Comparison of ENCODE assay signal across 9 cellular contexts in genomic region chr6:26473429-26473757, GRCh38. TPM values are rescaled to one million over a fixed set of nuclear protein-coding genes. Genes with fewer than 3 reads are reported as not detected.
DNase-seq lines count a peak whose midpoint lies in the region; ATAC-seq and TF ChIP-seq lines count a peak whose summit lies in the region.
"Had no signal": no experiment of that assay in that cellular context is flagged by ENCODE, and none has a peak within 500 bp of the region (broad histone marks: within the 10 kb centered on the region; RNA-seq: fewer than 3 reads in every experiment).

No MANE protein-coding gene starts in this region.

- H3K36me3 Mint-ChIP-seq in activated B cell treated with CpG ODN at 0.5 μM for 24 hours (ENCODE audit: low read depth), result peaks cover 31% of the 10 kb centered on the region
- peaks cover 38% of the 10 kb centered on the region for H3K36me3 Mint-ChIP-seq in stimulated activated effector memory CD8-positive, alpha-beta T cell treated with anti-CD3 and anti-CD28 coated beads, Interleukin-12 subunit alpha, Interleukin-12 subunit beta, amount 100 ng/mL, for 72 hours

- no peaks in the 10 kb centered on the region for H3K9me3 ChIP-seq in right cardiac atrium (ENCODE audit: control insufficient read depth, low read length)

- POLR2A ChIA-PET in activated B cell treated with CpG ODN at 0.5 μM for 24 hours (lab: Charles Lee), result interaction anchor here (0.8 to 5.6 kb wide), 27 partner anchors 9 to 1392 kb away, joined by 3 to 60 read pairs (median 9); partner anchors contain the start of genes BTN2A1, BTN2A2, BTN3A3 and HMGN4

- H3K9me3 Mint-ChIP-seq in activated B cell treated with CpG ODN at 0.5 μM for 24 hours, result peaks cover 2% of the 10 kb centered on the region
- peaks cover 10% of the 10 kb centered on the region for H3K9me3 Mint-ChIP-seq in stimulated activated effector memory CD8-positive, alpha-beta T cell treated with anti-CD3 and anti-CD28 coated beads, Interleukin-12 subunit alpha, Interleukin-12 subunit beta, amount 100 ng/mL, for 72 hours

- H3K4me3 Mint-ChIP-seq in activated B cell treated with CpG ODN at 0.5 μM for 24 hours, result peak overlapping the region; percentile 96
- peak overlapping the region; percentile 94 for H3K4me3 Mint-ChIP-seq in stimulated activated effector memory CD8-positive, alpha-beta T cell treated with anti-CD3 and anti-CD28 coated beads, Interleukin-12 subunit alpha, Interleukin-12 subunit beta, amount 100 ng/mL, for 72 hours

- H3K27ac ChIP-seq in right cardiac atrium (ENCODE audit: low read length), result no peak overlapping the region

- peak overlapping the region; percentile 100 for H3K27ac Mint-ChIP-seq in activated B cell treated with CpG ODN at 0.5 μM for 24 hours
- peak overlapping the region; percentile 99 for H3K27ac Mint-ChIP-seq in stimulated activated effector memory CD8-positive, alpha-beta T cell treated with anti-CD3 and anti-CD28 coated beads, Interleukin-12 subunit alpha, Interleukin-12 subunit beta, amount 100 ng/mL, for 72 hours

- DNase-seq in HFF-Myc (ENCODE audit: extremely low read depth, low read depth), result no peak
- no peak for DNase-seq in activated B cell treated with CpG ODN at 0.5 μM for 24 hours
- no peak for DNase-seq in right cardiac atrium
- DNase-seq in stimulated activated effector memory CD8-positive, alpha-beta T cell treated with anti-CD3 and anti-CD28 coated beads, Interleukin-12 subunit alpha, Interleukin-12 subunit beta, amount 100 ng/mL, for 72 hours (ENCODE audit: low spot score in 2 of 2), result no peak
- DNase-seq in activated gamma-delta T cell treated with Interleukin-2 at 50 U/mL for 16 hours, result no peak
- no peak for DNase-seq in germinal center (ENCODE audit: low spot score)
- DNase-seq in NCI-H1105 (lab: John Stamatoyannopoulos, UW), result no peak

- 77% methylated on average over 1 of the region's 1 CpG for WGBS in right cardiac atrium

- H3K4me3 ChIP-seq in HFF-Myc (replicated peaks; ENCODE audit: low read depth, low read length) (peak overlapping the region; percentile 50), right cardiac atrium (ENCODE audit: low read length) (peak overlapping the region; percentile 84)

- ATAC-seq in activated B cell treated with CpG ODN at 0.5 μM for 24 hours (ENCODE audit: low read depth), result no peak
- ATAC-seq in right cardiac atrium, result no peak
- ATAC-seq in stimulated activated effector memory CD8-positive, alpha-beta T cell treated with anti-CD3 and anti-CD28 coated beads, Interleukin-12 subunit alpha, Interleukin-12 subunit beta, amount 100 ng/mL, for 72 hours, result no peak
- no peak for ATAC-seq in HG02798 (IDR thresholded peaks at IDR 0.05; ENCODE audit: poor library complexity, unreplicated experiment)

- CTCF ChIA-PET in activated B cell treated with CpG ODN at 0.5 μM for 24 hours (lab: Charles Lee), result interaction anchor here (0.6 to 1.9 kb wide), 3 partner anchors 12 to 95 kb away, joined by 3 to 7 read pairs (median 4); no protein-coding TSS in a partner anchor

- no peaks in the 10 kb centered on the region for H3K27me3 ChIP-seq in right cardiac atrium (ENCODE audit: control insufficient read depth, insufficient read depth)

- TF ChIP-seq CTCF in HFF-Myc (IDR thresholded peaks at IDR 0.05; ENCODE audit: low read depth, low read length, missing control alignments) (no peak), activated B cell treated with CpG ODN at 0.5 μM for 24 hours (IDR thresholded peaks at IDR 0.05) (no peak)

- intact Hi-C loops in activated B cell treated with CpG ODN at 0.5 μM for 24 hours (cut with micrococcal nuclease) (loop anchor here (1.0 kb wide), 3 partner anchors 15 to 123 kb away; partner anchors contain the start of genes ABT1 and BTN3A1), right cardiac atrium (cut with DNase I) (no loop called here)

- H3K4me1 Mint-ChIP-seq in activated B cell treated with CpG ODN at 0.5 μM for 24 hours, result peaks cover 70% of the 10 kb centered on the region
- H3K4me1 Mint-ChIP-seq in stimulated activated effector memory CD8-positive, alpha-beta T cell treated with anti-CD3 and anti-CD28 coated beads, Interleukin-12 subunit alpha, Interleukin-12 subunit beta, amount 100 ng/mL, for 72 hours, result peaks cover 45% of the 10 kb centered on the region

- H3K27me3 Mint-ChIP-seq in activated B cell treated with CpG ODN at 0.5 μM for 24 hours, result no peaks in the 10 kb centered on the region

- no peaks in the 10 kb centered on the region for H3K4me1 ChIP-seq in right cardiac atrium (ENCODE audit: control insufficient read depth, insufficient read depth, low read length)

RNA-seq across cellular contexts. Expression of gene BTN2A1, which starts 15.6 kb away (rescaled TPM):
- total RNA-seq in activated B cell treated with CpG ODN at 0.5 μM for 24 hours, result 39.7 and 45.1 TPM in 2 replicates
- 10 to 100 TPM; 17.1 to 26.3 (median 21.1) TPM for total RNA-seq in right cardiac atrium
- 10.9 TPM for polyA plus RNA-seq in right cardiac atrium

RNA-seq across cellular contexts. Expression of gene BTN1A1, which starts 26.7 kb away (rescaled TPM):
- total RNA-seq in activated B cell treated with CpG ODN at 0.5 μM for 24 hours, result 0.18 and 0.46 TPM in 2 replicates
- total RNA-seq in right cardiac atrium, result not detected
- polyA plus RNA-seq in right cardiac atrium, result not detected
- total RNA-seq: SK-MEL-5 had no signal

RNA-seq across cellular contexts. Expression of gene BTN3A3, which starts 33.1 kb away (rescaled TPM):
- 51.9 and 54.1 TPM in 2 replicates for total RNA-seq in activated B cell treated with CpG ODN at 0.5 μM for 24 hours
- 10 to 100 TPM in 2 of 4 donors, 1 to 10 TPM in 2; 6.1 to 13.6 (median 9.1) TPM for total RNA-seq in right cardiac atrium
- polyA plus RNA-seq in right cardiac atrium, result 6.1 TPM
